In genomic region chr10:96834121-96834520, GRCh38 we compare ENCODE assay signal across 9 cellular contexts. TPM values are rescaled to one million over a fixed set of nuclear protein-coding genes. Genes with fewer than 3 reads are reported as not detected.
DNase-seq lines count a peak whose midpoint lies in the region; ATAC-seq, FAIRE-seq and TF ChIP-seq lines count a peak whose summit lies in the region.
"Had no signal": no experiment of that assay in that cellular context is flagged by ENCODE, and none has a peak within 500 bp of the region (broad histone marks: within the 10 kb centered on the region; RNA-seq: fewer than 3 reads in every experiment).

No MANE protein-coding gene starts in this region.

- CTCF ChIA-PET in activated naive CD4-positive, alpha-beta T cell treated with anti-CD3 and anti-CD28 coated beads for 36 hours (lab: Charles Lee): no interaction called here

- intact Hi-C loops in activated naive CD4-positive, alpha-beta T cell treated with anti-CD3 and anti-CD28 coated beads for 36 hours (cut with micrococcal nuclease): loop anchor here (5.0 to 10.0 kb wide), 3 partner anchors 58 to 581 kb away; partner anchors contain the start of gene FRAT2

- H3K27ac ChIP-seq in tibial nerve: peak overlapping the region in 3 of 4 donors; percentile 95 to 99 (median 98)

- 35 to 40% methylated on average over 8 of the region's 8 CpGs for WGBS in tibial nerve, 2 donors

- no peak for TF ChIP-seq CTCF in tibial nerve (IDR thresholded peaks at IDR 0.05)

- peaks cover 0 to 65% (median 26%) of the 10 kb centered on the region in 4 donors for H3K4me1 ChIP-seq in tibial nerve

- no peak for TF ChIP-seq EP300 in tibial nerve (IDR thresholded peaks at IDR 0.05)

- no peaks in the 10 kb centered on the region for H3K27me3 Mint-ChIP-seq in activated naive CD4-positive, alpha-beta T cell treated with anti-CD3 and anti-CD28 coated beads for 36 hours (ENCODE audit: low read depth)
- no peaks in the 10 kb centered on the region for H3K27me3 Mint-ChIP-seq in activated naive CD8-positive, alpha-beta T cell treated with anti-CD3 and anti-CD28 coated beads, Interleukin-2, amount 50 U/mL, for 24 hours

- no peak for FAIRE-seq in RCC 7860 (lab: Jason Lieb, UNC)

- H3K36me3 ChIP-seq in tibial nerve: peaks cover 0 to 5% (median 0%) of the 10 kb centered on the region in 3 donors

- no peak overlapping the region for H3K27ac Mint-ChIP-seq in activated naive CD4-positive, alpha-beta T cell treated with anti-CD3 and anti-CD28 coated beads for 36 hours
- peak overlapping the region; percentile 80 for H3K27ac Mint-ChIP-seq in activated naive CD8-positive, alpha-beta T cell treated with anti-CD3 and anti-CD28 coated beads, Interleukin-2, amount 50 U/mL, for 24 hours

- H3K27me3 ChIP-seq in tibial nerve: no peaks in the 10 kb centered on the region

- peaks cover 56% of the 10 kb centered on the region for H3K4me1 Mint-ChIP-seq in activated naive CD4-positive, alpha-beta T cell treated with anti-CD3 and anti-CD28 coated beads for 36 hours (ENCODE audit: low read depth)
- H3K4me1 Mint-ChIP-seq in activated naive CD8-positive, alpha-beta T cell treated with anti-CD3 and anti-CD28 coated beads, Interleukin-2, amount 50 U/mL, for 24 hours: peaks cover 67% of the 10 kb centered on the region

- peak overlapping the region; percentile 67 to 96 (median 92) for H3K4me3 ChIP-seq in tibial nerve

- peak overlapping the region; percentile 87 for H3K4me3 Mint-ChIP-seq in activated naive CD4-positive, alpha-beta T cell treated with anti-CD3 and anti-CD28 coated beads for 36 hours
- peak overlapping the region; percentile 92 for H3K4me3 Mint-ChIP-seq in activated naive CD8-positive, alpha-beta T cell treated with anti-CD3 and anti-CD28 coated beads, Interleukin-2, amount 50 U/mL, for 24 hours

- no peaks in the 10 kb centered on the region for H3K9me3 Mint-ChIP-seq in activated naive CD4-positive, alpha-beta T cell treated with anti-CD3 and anti-CD28 coated beads for 36 hours
- no peaks in the 10 kb centered on the region for H3K9me3 Mint-ChIP-seq in activated naive CD8-positive, alpha-beta T cell treated with anti-CD3 and anti-CD28 coated beads, Interleukin-2, amount 50 U/mL, for 24 hours

- no peaks in the 10 kb centered on the region for H3K9me3 ChIP-seq in tibial nerve

- peaks cover 11% of the 10 kb centered on the region for H3K36me3 Mint-ChIP-seq in activated naive CD4-positive, alpha-beta T cell treated with anti-CD3 and anti-CD28 coated beads for 36 hours (ENCODE audit: low read depth)
- H3K36me3 Mint-ChIP-seq in activated naive CD8-positive, alpha-beta T cell treated with anti-CD3 and anti-CD28 coated beads, Interleukin-2, amount 50 U/mL, for 24 hours (ENCODE audit: low read depth): peaks cover 17% of the 10 kb centered on the region

- no peak for TF ChIP-seq POLR2A in tibial nerve (IDR thresholded peaks at IDR 0.05)

- no peak for DNase-seq in activated naive CD4-positive, alpha-beta T cell treated with anti-CD3 and anti-CD28 coated beads for 36 hours
- DNase-seq in activated naive CD4-positive, alpha-beta T cell treated with anti-CD3 and anti-CD28 coated beads, Interleukin-2, amount 50 U/mL, for 16 hours: no peak
- DNase-seq in activated naive CD8-positive, alpha-beta T cell treated with anti-CD3 and anti-CD28 coated beads, Interleukin-2, amount 50 U/mL, for 24 hours: no peak
- DNase-seq in kidney tubule cell (ENCODE audit: low spot score) (peak; percentile 29), tibial nerve (ENCODE audit: low spot score in 2 of 2) (no peak), NCI-H510A (lab: John Stamatoyannopoulos, UW) (no peak), RCC 7860 (ENCODE audit: low spot score) (no peak)
- no peak for DNase-seq in stimulated activated CD4-positive, alpha-beta T cell treated with anti-CD3 and anti-CD28 coated beads, Interleukin-4, amount 100 ng/mL, for 24 hours
- DNase-seq: NCI-H187 had no signal

- no peak for ATAC-seq in activated naive CD8-positive, alpha-beta T cell treated with anti-CD3 and anti-CD28 coated beads, Interleukin-2, amount 50 U/mL, for 24 hours

RNA-seq across cellular contexts. Expression of gene LCOR, which starts 2.0 kb away (rescaled TPM):
- 10 to 100 TPM; 18.1 to 22.9 TPM for total RNA-seq in activated naive CD4-positive, alpha-beta T cell treated with anti-CD3 and anti-CD28 coated beads for 36 hours
- total RNA-seq in tibial nerve: 10 to 100 TPM; 19.8 to 25.1 (median 21.7) TPM
